ENCODE assay signal across 8 cellular contexts in the genomic region with DNA sequence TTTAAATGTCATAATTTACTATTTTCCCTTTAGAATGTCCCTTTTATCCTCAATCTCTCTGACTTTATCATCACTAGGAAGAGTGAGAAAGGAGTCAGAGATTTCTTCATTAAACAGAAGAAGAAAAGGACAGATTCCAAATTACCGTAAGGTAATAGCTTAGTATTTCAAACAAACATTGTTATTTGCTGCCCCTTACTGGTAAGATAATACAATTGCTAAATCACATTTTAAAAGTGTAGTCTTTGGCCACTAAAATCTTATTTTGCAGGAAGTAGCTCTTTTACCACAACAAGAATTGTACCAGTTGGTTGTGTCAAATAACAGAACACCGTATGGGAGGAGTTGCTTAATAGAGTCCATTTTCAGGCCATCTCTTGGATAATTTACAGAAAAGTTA. TPM values are rescaled to one million over a fixed set of nuclear protein-coding genes. Genes with fewer than 3 reads are reported as not detected.
DNase-seq lines count a peak whose midpoint lies in the region; ATAC-seq and TF ChIP-seq lines count a peak whose summit lies in the region.

No MANE protein-coding gene starts in this region.

- H3K4me1 Mint-ChIP-seq in WTC11 = peaks cover 3% of the 10 kb centered on the region; the same call in 1 of the 2 replicates

- intact Hi-C loops in Right ventricle myocardium superior (cut with DNase I) (loop anchor here (5.0 kb wide), 1 partner anchor 653 kb away; no protein-coding TSS in a partner anchor), Right ventricle myocardium inferior (cut with DNase I) (no loop called here), left colon (cut with DNase I, micrococcal nuclease) (loop anchor here in 1 of 2 donors (10.0 kb wide), 1 partner anchor 650 kb away; no protein-coding TSS in a partner anchor)

- no peak overlapping the region for H3K4me3 Mint-ChIP-seq in WTC11

- H3K27me3 Mint-ChIP-seq in WTC11 (ENCODE audit: low read depth) = no peaks in the 10 kb centered on the region

- H3K27ac Mint-ChIP-seq in WTC11 = no peak overlapping the region

- peak; percentile 52 for ATAC-seq in Right ventricle myocardium superior (ENCODE audit: poor library complexity)
- no peak for ATAC-seq in Right ventricle myocardium inferior
- no peak for ATAC-seq in WTC11
- peak; percentile 33 for ATAC-seq in left colon
- ATAC-seq in HG03457 (IDR thresholded peaks at IDR 0.05; ENCODE audit: unreplicated experiment) = no peak
- no peak for ATAC-seq in GM19455 (IDR thresholded peaks at IDR 0.05; ENCODE audit: unreplicated experiment)

- DNase-seq in Right ventricle myocardium superior (no peak), Right ventricle myocardium inferior (ENCODE audit: missing footprints) (no peak), HT-29 (ENCODE audit: low spot score) (peak; percentile 1), WTC11 (ENCODE audit: low spot score) (no peak), left colon (no peak), NCI-H2196 (lab: John Stamatoyannopoulos, UW; ENCODE audit: unreplicated experiment) (no peak)

- POLR2A ChIA-PET in WTC11 (lab: Charles Lee) = no interaction called here

- no peaks in the 10 kb centered on the region for H3K9me3 Mint-ChIP-seq in WTC11

- TF ChIP-seq CTCF in WTC11 (IDR thresholded peaks at IDR 0.05) = peak; percentile 22; the same call in 1 of the 2 replicates

- no peaks in the 10 kb centered on the region for H3K36me3 Mint-ChIP-seq in WTC11

- CTCF ChIA-PET in WTC11 (lab: Charles Lee) = interaction anchor here (0.6 to 1.6 kb wide), 12 partner anchors 21 to 746 kb away, joined by 3 to 11 read pairs (median 5); partner anchors contain the start of genes CGGBP1 and HTR1F

TF ChIP-seq in WTC11, 78 proteins besides CTCF, POLR2A, EP300 and RAD21:
- no peak for TF ChIP-seq ZNF138 (CRISPR knock-in tag; conservative IDR thresholded peaks at IDR 0.05)
- no peak for TF ChIP-seq ZNF423 (CRISPR knock-in tag; IDR thresholded peaks at IDR 0.05)
- TF ChIP-seq ZNF121 (CRISPR knock-in tag; IDR thresholded peaks at IDR 0.05) = no peak
- no peak for TF ChIP-seq ZNF317 (CRISPR knock-in tag; IDR thresholded peaks at IDR 0.05; ENCODE audit: borderline replicate concordance, low read depth)
- TF ChIP-seq TCF7 (CRISPR knock-in tag; IDR thresholded peaks at IDR 0.05; ENCODE audit: low read depth) = no peak
- TF ChIP-seq ARID4B (CRISPR knock-in tag; IDR thresholded peaks at IDR 0.05; ENCODE audit: borderline replicate concordance) = no peak
- TF ChIP-seq PRRX2 (CRISPR knock-in tag; IDR thresholded peaks at IDR 0.05) = no peak
- TF ChIP-seq, protein P1, sequence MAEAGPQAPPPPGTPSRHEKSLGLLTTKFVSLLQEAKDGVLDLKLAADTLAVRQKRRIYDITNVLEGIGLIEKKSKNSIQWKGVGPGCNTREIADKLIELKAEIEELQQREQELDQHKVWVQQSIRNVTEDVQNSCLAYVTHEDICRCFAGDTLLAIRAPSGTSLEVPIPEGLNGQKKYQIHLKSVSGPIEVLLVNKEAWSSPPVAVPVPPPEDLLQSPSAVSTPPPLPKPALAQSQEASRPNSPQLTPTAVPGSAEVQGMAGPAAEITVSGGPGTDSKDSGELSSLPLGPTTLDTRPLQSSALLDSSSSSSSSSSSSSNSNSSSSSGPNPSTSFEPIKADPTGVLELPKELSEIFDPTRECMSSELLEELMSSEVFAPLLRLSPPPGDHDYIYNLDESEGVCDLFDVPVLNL (CRISPR knock-in tag; IDR thresholded peaks at IDR 0.05; ENCODE audit: borderline replicate concordance, low read depth) = no peak
- no peak for TF ChIP-seq IRF2 (CRISPR knock-in tag; IDR thresholded peaks at IDR 0.05; ENCODE audit: borderline replicate concordance, low read depth)
- no peak for TF ChIP-seq ZSCAN18 (CRISPR knock-in tag; IDR thresholded peaks at IDR 0.05)
- TF ChIP-seq FOXP1 (CRISPR knock-in tag; IDR thresholded peaks at IDR 0.05; ENCODE audit: borderline replicate concordance) = no peak
- no peak for TF ChIP-seq ESRRA (CRISPR knock-in tag; IDR thresholded peaks at IDR 0.05; ENCODE audit: borderline replicate concordance)
- TF ChIP-seq, protein P2, sequence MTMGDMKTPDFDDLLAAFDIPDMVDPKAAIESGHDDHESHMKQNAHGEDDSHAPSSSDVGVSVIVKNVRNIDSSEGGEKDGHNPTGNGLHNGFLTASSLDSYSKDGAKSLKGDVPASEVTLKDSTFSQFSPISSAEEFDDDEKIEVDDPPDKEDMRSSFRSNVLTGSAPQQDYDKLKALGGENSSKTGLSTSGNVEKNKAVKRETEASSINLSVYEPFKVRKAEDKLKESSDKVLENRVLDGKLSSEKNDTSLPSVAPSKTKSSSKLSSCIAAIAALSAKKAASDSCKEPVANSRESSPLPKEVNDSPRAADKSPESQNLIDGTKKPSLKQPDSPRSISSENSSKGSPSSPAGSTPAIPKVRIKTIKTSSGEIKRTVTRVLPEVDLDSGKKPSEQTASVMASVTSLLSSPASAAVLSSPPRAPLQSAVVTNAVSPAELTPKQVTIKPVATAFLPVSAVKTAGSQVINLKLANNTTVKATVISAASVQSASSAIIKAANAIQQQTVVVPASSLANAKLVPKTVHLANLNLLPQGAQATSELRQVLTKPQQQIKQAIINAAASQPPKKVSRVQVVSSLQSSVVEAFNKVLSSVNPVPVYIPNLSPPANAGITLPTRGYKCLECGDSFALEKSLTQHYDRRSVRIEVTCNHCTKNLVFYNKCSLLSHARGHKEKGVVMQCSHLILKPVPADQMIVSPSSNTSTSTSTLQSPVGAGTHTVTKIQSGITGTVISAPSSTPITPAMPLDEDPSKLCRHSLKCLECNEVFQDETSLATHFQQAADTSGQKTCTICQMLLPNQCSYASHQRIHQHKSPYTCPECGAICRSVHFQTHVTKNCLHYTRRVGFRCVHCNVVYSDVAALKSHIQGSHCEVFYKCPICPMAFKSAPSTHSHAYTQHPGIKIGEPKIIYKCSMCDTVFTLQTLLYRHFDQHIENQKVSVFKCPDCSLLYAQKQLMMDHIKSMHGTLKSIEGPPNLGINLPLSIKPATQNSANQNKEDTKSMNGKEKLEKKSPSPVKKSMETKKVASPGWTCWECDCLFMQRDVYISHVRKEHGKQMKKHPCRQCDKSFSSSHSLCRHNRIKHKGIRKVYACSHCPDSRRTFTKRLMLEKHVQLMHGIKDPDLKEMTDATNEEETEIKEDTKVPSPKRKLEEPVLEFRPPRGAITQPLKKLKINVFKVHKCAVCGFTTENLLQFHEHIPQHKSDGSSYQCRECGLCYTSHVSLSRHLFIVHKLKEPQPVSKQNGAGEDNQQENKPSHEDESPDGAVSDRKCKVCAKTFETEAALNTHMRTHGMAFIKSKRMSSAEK (CRISPR knock-in tag; IDR thresholded peaks at IDR 0.05; ENCODE audit: borderline replicate concordance) = no peak
- TF ChIP-seq SMAD3 (CRISPR knock-in tag; IDR thresholded peaks at IDR 0.05; ENCODE audit: borderline replicate concordance) = no peak
- no peak for TF ChIP-seq ZNF263 (CRISPR knock-in tag; IDR thresholded peaks at IDR 0.05; ENCODE audit: low read depth)

RNA-seq across cellular contexts. Expression of gene CGGBP1, which starts 53.7 kb away (rescaled TPM):
- total RNA-seq in Right ventricle myocardium superior = 40.2 TPM
- 51.6 TPM for total RNA-seq in Right ventricle myocardium inferior
- total RNA-seq in HT-29 (2014; rRNA removed; shearing (Covaris generic)) = 3.3 and 3.6 TPM in 2 replicates
- 57.6 to 61.3 TPM (median 60.7 TPM) in 3 replicates for total RNA-seq in WTC11 (2021)
- total RNA-seq in left colon = 10 to 100 TPM; 46.0 to 49.9 TPM

RNA-seq across cellular contexts. Expression of gene ZNF654, which starts 54.0 kb away (rescaled TPM):
- total RNA-seq in Right ventricle myocardium superior = 11.7 TPM
- 11.9 TPM for total RNA-seq in Right ventricle myocardium inferior
- total RNA-seq in HT-29 (2014; rRNA removed; shearing (Covaris generic)) = 1.0 and 1.1 TPM in 2 replicates
- total RNA-seq in WTC11 (2021) = 7.0 to 10.0 TPM (median 8.3 TPM) in 3 replicates
- 10 to 100 TPM; 14.3 to 17.6 TPM for total RNA-seq in left colon

Comparison
In these comparisons a context has a peak if more than half of its experiments do, and no peak if none do; other contexts are left out.
1. ATAC-seq: peak in Right ventricle myocardium superior (single experiment) and left colon (single experiment); none in Right ventricle myocardium inferior (single experiment), WTC11 (single experiment), HG03457 (single experiment) and GM19455 (single experiment).